Comparison of ENCODE assay signal across 12 cellular contexts in the genomic region with DNA sequence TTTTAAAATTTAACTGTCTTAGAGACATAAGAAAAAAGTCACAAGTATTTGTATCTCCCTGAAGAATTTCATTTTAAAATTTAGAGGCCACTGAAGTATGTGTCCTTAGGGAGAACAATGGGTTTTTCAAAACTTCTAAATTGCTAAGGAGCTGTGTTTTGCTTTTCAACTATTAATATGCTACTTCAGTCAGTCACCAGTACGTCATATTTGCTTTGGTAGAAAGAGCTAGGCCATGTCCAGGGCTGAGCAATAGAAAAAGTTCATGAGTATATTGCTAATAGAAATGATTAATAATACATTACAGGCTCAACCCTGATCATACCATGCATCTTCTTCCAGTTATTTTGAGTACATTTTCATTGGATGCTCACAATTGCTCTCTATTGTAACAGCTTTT. TPM values are rescaled to one million over a fixed set of nuclear protein-coding genes. Genes with fewer than 3 reads are reported as not detected.
A peak's percentile ranks its signal among the peaks of the same experiment; 100 is the strongest.
DNase-seq lines count a peak whose midpoint lies in the region; ATAC-seq, FAIRE-seq and TF ChIP-seq lines count a peak whose summit lies in the region.
"Had no signal": no experiment of that assay in that cellular context is flagged by ENCODE, and none has a peak within 500 bp of the region (broad histone marks: within the 10 kb centered on the region; RNA-seq: fewer than 3 reads in every experiment).

No MANE protein-coding gene starts in this region.

- H3K9me3 Mint-ChIP-seq in neural crest cell (no peaks in the 10 kb centered on the region), immature natural killer cell (peaks cover 0 to 5% (median 0%) of the 10 kb centered on the region in 6 donors)

- POLR2A ChIA-PET in endothelial cell of umbilical vein (lab: Charles Lee) = no interaction called here

- H3K9ac ChIP-seq in endothelial cell of umbilical vein (replicated peaks; ENCODE audit: extremely low read depth, insufficient read depth, low read length) = peak overlapping the region; percentile 85

- no TSS peak for BruUV-seq in endothelial cell of umbilical vein (replicated peaks; lab: Mats Ljungman, UMichigan)

- DNase-seq in left ventricle myocardium inferior = no peak
- DNase-seq in left ventricle myocardium superior = no peak
- DNase-seq in endothelial cell of umbilical vein (ENCODE audit: low read depth, low spot score) = no peak
- DNase-seq in neural crest cell (ENCODE audit: low read depth, low spot score) = no peak
- no peak for DNase-seq in immature natural killer cell
- DNase-seq in A172 (ENCODE audit: low spot score) = no peak
- no peak for DNase-seq in NCI-H2029 (lab: John Stamatoyannopoulos, UW)
- DNase-seq: NCI-H2081; NK-92 treated with Interleukin-12 subunit alpha and Interleukin-12 subunit beta, amount 100 ng/mL, for 24 hours had no signal

- no peaks in the 10 kb centered on the region for H3K9me3 ChIP-seq in left ventricle myocardium inferior (replicated peaks)
- H3K9me3 ChIP-seq in endothelial cell of umbilical vein (replicated peaks; ENCODE audit: control insufficient read depth, insufficient read depth, low read length) = no peaks in the 10 kb centered on the region
- H3K9me3 ChIP-seq: mucosa of descending colon had no signal

- no peak for ATAC-seq in left ventricle myocardium superior
- ATAC-seq in GM19328 (IDR thresholded peaks at IDR 0.05; ENCODE audit: unreplicated experiment) = no peak

- H3K4me2 ChIP-seq in endothelial cell of umbilical vein (ENCODE audit: insufficient read depth, low read length) = peak overlapping the region; percentile 78

- no peaks in the 10 kb centered on the region for H4K20me1 ChIP-seq in endothelial cell of umbilical vein (replicated peaks; ENCODE audit: control insufficient read depth, extremely low read depth, insufficient read depth, low read length)

- CTCF ChIA-PET in endothelial cell of umbilical vein (lab: Charles Lee) = interaction anchor here (0.9 to 3.6 kb wide), 7 partner anchors 10 to 201 kb away, joined by 3 to 19 read pairs (median 6); no protein-coding TSS in a partner anchor

- H3K4me3 Mint-ChIP-seq in neural crest cell (peak overlapping the region; percentile 89), immature natural killer cell (no peak overlapping the region)

- H3K27me3 Mint-ChIP-seq in neural crest cell (ENCODE audit: low read depth) (peaks cover 31% of the 10 kb centered on the region), immature natural killer cell (ENCODE audit: low read depth in 3 of 3) (peaks cover 5 to 14% (median 12%) of the 10 kb centered on the region in 3 donors)

- peak overlapping the region; percentile 75 for H2AFZ ChIP-seq in endothelial cell of umbilical vein (ENCODE audit: low read depth, low read length)

- no peak for TF ChIP-seq POLR2A in endothelial cell of umbilical vein (IDR thresholded peaks at IDR 0.05; ENCODE audit: low read depth, low read length)

- TF ChIP-seq CTCF in left ventricle myocardium inferior (IDR thresholded peaks at IDR 0.05; ENCODE audit: borderline replicate concordance) = no peak
- TF ChIP-seq CTCF in endothelial cell of umbilical vein (IDR thresholded peaks at IDR 0.05; ENCODE audit: extremely low read depth in 1 of 2, insufficient read depth in 1 of 2, low read depth in 1 of 2, low read length in 2 of 2) = no peak
- TF ChIP-seq CTCF in neural crest cell (conservative IDR thresholded peaks at IDR 0.05) = no peak

- peaks cover 23% of the 10 kb centered on the region for H3K4me1 ChIP-seq in left ventricle myocardium inferior
- H3K4me1 ChIP-seq in endothelial cell of umbilical vein (ENCODE audit: control insufficient read depth, extremely low read depth, insufficient read depth, low read length) = peaks cover 48% of the 10 kb centered on the region

- no peak for FAIRE-seq in endothelial cell of umbilical vein (lab: Jason Lieb, UNC)
- FAIRE-seq: GM12892 had no signal

- H3K27me3 ChIP-seq in left ventricle myocardium inferior (ENCODE audit: low read depth) = no peaks in the 10 kb centered on the region
- H3K27me3 ChIP-seq in endothelial cell of umbilical vein (ENCODE audit: control insufficient read depth in 2 of 2, insufficient read depth in 2 of 2, low read length in 2 of 2) = no peaks in the 10 kb centered on the region

- H3K27ac Mint-ChIP-seq in neural crest cell (ENCODE audit: unreplicated experiment) (no peak overlapping the region), immature natural killer cell (no peak overlapping the region)

- H3K36me3 Mint-ChIP-seq in neural crest cell (ENCODE audit: low read depth) (no peaks in the 10 kb centered on the region), immature natural killer cell (no peaks in the 10 kb centered on the region)

- no peaks in the 10 kb centered on the region for H3K9me1 ChIP-seq in endothelial cell of umbilical vein (replicated peaks; ENCODE audit: control insufficient read depth, extremely low read depth, insufficient read depth, low read length)

- H3K79me2 ChIP-seq in endothelial cell of umbilical vein (ENCODE audit: control insufficient read depth, insufficient read depth, low read length) = no peaks in the 10 kb centered on the region

- intact Hi-C loops in left ventricle myocardium inferior (cut with micrococcal nuclease) = no loop called here
- intact Hi-C loops in left ventricle myocardium superior (cut with micrococcal nuclease) = no loop called here
- intact Hi-C loops in endothelial cell of umbilical vein (cut with micrococcal nuclease) = loop anchor here (2.0 to 5.0 kb wide), 3 partner anchors 183 to 195 kb away; no protein-coding TSS in a partner anchor

- H3K4me1 Mint-ChIP-seq in neural crest cell (peaks cover 16% of the 10 kb centered on the region), immature natural killer cell (peaks cover 2 to 6% of the 10 kb centered on the region in 2 donors)

- H3K36me3 ChIP-seq in left ventricle myocardium inferior = no peaks in the 10 kb centered on the region
- H3K36me3 ChIP-seq in endothelial cell of umbilical vein (ENCODE audit: control insufficient read depth in 2 of 2, extremely low read depth in 1 of 2, insufficient read depth in 2 of 2, low read length in 2 of 2) = no peaks in the 10 kb centered on the region

- peak overlapping the region; percentile 83 for H3K27ac ChIP-seq in left ventricle myocardium inferior (replicated peaks)
- peak overlapping the region; percentile 75 for H3K27ac ChIP-seq in endothelial cell of umbilical vein (ENCODE audit: insufficient read depth, low read depth, low read length)

- dilution Hi-C loops in endothelial cell of umbilical vein (cut with MboI; ENCODE audit: extremely low pct_ligation_motif_present, low sequenced_read_pairs) = loop anchor here (25.0 kb wide), 1 partner anchor 195 kb away; no protein-coding TSS in a partner anchor

- no peak overlapping the region for H3K4me3 ChIP-seq in left ventricle myocardium inferior
- H3K4me3 ChIP-seq in endothelial cell of umbilical vein (replicated peaks in 1 of 3; ENCODE audit: insufficient read depth in 1 of 3, low read depth in 1 of 3, low read length in 3 of 3) = peak overlapping the region in 1 of 3 experiments; percentile 66
- H3K4me3 ChIP-seq: mucosa of descending colon had no signal

TF ChIP-seq in endothelial cell of umbilical vein, 7 proteins besides CTCF, POLR2A, EP300 and RAD21:
- no peak for TF ChIP-seq EZH2 (IDR thresholded peaks at IDR 0.05; ENCODE audit: borderline replicate concordance, low read depth, low read length, severe bottlenecking)
- no peak for TF ChIP-seq POLR2AphosphoS5 (IDR thresholded peaks at IDR 0.05; ENCODE audit: insufficient read depth, low read depth, low read length)
- TF ChIP-seq, protein P1, sequence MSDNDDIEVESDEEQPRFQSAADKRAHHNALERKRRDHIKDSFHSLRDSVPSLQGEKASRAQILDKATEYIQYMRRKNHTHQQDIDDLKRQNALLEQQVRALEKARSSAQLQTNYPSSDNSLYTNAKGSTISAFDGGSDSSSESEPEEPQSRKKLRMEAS (IDR thresholded peaks at IDR 0.05; ENCODE audit: insufficient read depth, insufficient read length) = no peak
TF ChIP-seq in endothelial cell of umbilical vein: peak in this region for 0.

RNA-seq across cellular contexts. Expression of a gene that starts 1.7 kb away (rescaled TPM):
- total RNA-seq in left ventricle myocardium inferior (9.0 TPM), left ventricle myocardium superior (2.9 TPM), endothelial cell of umbilical vein (51.0 and 68.9 TPM in 2 replicates), neural crest cell (5.3 and 5.9 TPM in 2 replicates)
- polyA plus RNA-seq in endothelial cell of umbilical vein (30.4 and 30.9 TPM in 2 replicates), immature natural killer cell (not detected)
- polyA plus RNA-seq in endothelial cell of umbilical vein (2011; cell fraction: cytosol; rRNA removed) = 11.2 and 13.2 TPM in 2 replicates
- polyA plus RNA-seq in endothelial cell of umbilical vein (2011; cell fraction: nucleus; rRNA removed) = 121 and 134 TPM in 2 replicates
- polyA plus RNA-seq in endothelial cell of umbilical vein (2012) = 17.7 and 26.2 TPM in 2 replicates
- 102 and 106 TPM in 2 replicates for polyA minus RNA-seq in endothelial cell of umbilical vein
- polyA minus RNA-seq in endothelial cell of umbilical vein (2011; cell fraction: cytosol; rRNA and poly(A)+ RNA removed) = not detected
- polyA minus RNA-seq in endothelial cell of umbilical vein (2011; cell fraction: nucleus; rRNA and poly(A)+ RNA removed) = 283 and 309 TPM in 2 replicates
- total RNA-seq in A172 (2014; rRNA removed; shearing (Covaris generic)) = 0.34 TPM in 1 of 2 replicates, not detected in the other
